ENCODE assay signal across 28 cellular contexts in the genomic region with DNA sequence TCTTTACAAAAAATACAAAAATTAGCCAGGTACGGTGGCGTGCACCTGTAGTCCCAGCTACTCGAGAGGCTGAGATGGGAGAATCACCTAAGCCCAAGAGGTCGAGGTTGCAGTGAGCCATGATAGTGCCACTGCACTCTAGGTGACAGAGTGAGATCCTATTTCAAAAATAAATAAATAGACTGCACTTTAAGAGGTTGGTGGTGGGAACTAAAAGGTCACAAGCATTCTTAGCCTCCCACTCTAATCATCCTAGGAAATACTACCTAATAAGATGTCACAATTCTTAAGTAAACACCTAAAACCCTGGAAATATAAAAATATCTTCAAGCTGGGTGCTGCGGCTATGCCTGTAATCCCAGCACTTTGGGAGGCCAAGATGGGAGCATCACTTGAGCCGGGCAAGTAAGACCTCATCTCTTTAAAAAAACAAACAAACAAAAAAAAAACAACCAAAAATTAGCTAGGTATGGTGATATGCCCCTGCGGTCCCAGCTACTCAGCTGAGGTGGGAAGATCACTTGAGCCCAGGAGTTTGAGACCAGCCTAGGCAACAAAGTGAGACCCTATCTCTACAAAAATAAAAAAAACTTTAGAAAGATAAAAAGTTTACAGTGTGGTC. TPM values are rescaled to one million over a fixed set of nuclear protein-coding genes. Genes with fewer than 3 reads are reported as not detected.
A peak's percentile ranks its signal among the peaks of the same experiment; 100 is the strongest.
DNase-seq lines count a peak whose midpoint lies in the region; ATAC-seq and TF ChIP-seq lines count a peak whose summit lies in the region.
"Had no signal": no experiment of that assay in that cellular context is flagged by ENCODE, and none has a peak within 500 bp of the region (broad histone marks: within the 10 kb centered on the region; RNA-seq: fewer than 3 reads in every experiment).

No MANE protein-coding gene starts in this region.

- H3K27me3 Mint-ChIP-seq in activated naive CD8-positive, alpha-beta T cell, result no peaks in the 10 kb centered on the region
- no peaks in the 10 kb centered on the region for H3K27me3 Mint-ChIP-seq in activated naive CD8-positive, alpha-beta T cell treated with anti-CD3 and anti-CD28 coated beads for 36 hours
- H3K27me3 Mint-ChIP-seq in central memory CD8-positive, alpha-beta T cell, result no peaks in the 10 kb centered on the region
- no peaks in the 10 kb centered on the region for H3K27me3 Mint-ChIP-seq in nephron (ENCODE audit: low read depth)
- H3K27me3 Mint-ChIP-seq: activated naive CD8-positive, alpha-beta T cell treated with anti-CD3 and anti-CD28 coated beads, Interleukin-2, amount 10 ng/mL, durations not matched to agents 7 days and 5 days; activated T-cell treated with anti-CD3 and anti-CD28 coated beads, Interleukin-2, amount 50 U/mL, for 24 hours; stimulated activated naive CD8-positive, alpha-beta T cell treated with anti-CD3 and anti-CD28 coated beads, Interleukin-15, Interleukin-2, amounts not matched to agents 100 ng/mL and 50 ng/mL, for 24 hours had no signal

- no peaks in the 10 kb centered on the region for H3K9me3 Mint-ChIP-seq in activated naive CD8-positive, alpha-beta T cell (ENCODE audit: low read depth)
- no peaks in the 10 kb centered on the region for H3K9me3 Mint-ChIP-seq in activated naive CD8-positive, alpha-beta T cell treated with anti-CD3 and anti-CD28 coated beads for 36 hours
- H3K9me3 Mint-ChIP-seq in central memory CD8-positive, alpha-beta T cell, result no peaks in the 10 kb centered on the region
- no peaks in the 10 kb centered on the region for H3K9me3 Mint-ChIP-seq in nephron
- H3K9me3 Mint-ChIP-seq: activated naive CD8-positive, alpha-beta T cell treated with anti-CD3 and anti-CD28 coated beads, Interleukin-2, amount 10 ng/mL, durations not matched to agents 7 days and 5 days; activated T-cell treated with anti-CD3 and anti-CD28 coated beads, Interleukin-2, amount 50 U/mL, for 24 hours; H9; stimulated activated naive CD8-positive, alpha-beta T cell treated with anti-CD3 and anti-CD28 coated beads, Interleukin-15, Interleukin-2, amounts not matched to agents 100 ng/mL and 50 ng/mL, for 24 hours had no signal

- no peak for TF ChIP-seq POLR2A in suprapubic skin (IDR thresholded peaks at IDR 0.05)

- no peak for ATAC-seq in central memory CD8-positive, alpha-beta T cell (replicated peaks; ENCODE audit: extremely low read depth, poor library complexity, severe bottlenecking)
- ATAC-seq in GM19397 (IDR thresholded peaks at IDR 0.05; ENCODE audit: unreplicated experiment) (no peak), left cardiac atrium (no peak)
- ATAC-seq: left colon, pancreas, right cardiac atrium, upper lobe of right lung had no signal

- intact Hi-C loops in left cardiac atrium (cut with DNase I), result loop anchor here in 1 of 2 donors (10.0 kb wide), 2 partner anchors 63 to 163 kb away; partner anchors contain the start of genes CASQ1 and IGSF8

- TF ChIP-seq CTCF in nephron (IDR thresholded peaks at IDR 0.05; ENCODE audit: unreplicated experiment in 3 of 3), result no peak
- no peak for TF ChIP-seq CTCF in suprapubic skin (IDR thresholded peaks at IDR 0.05)

- DNase-seq in activated naive CD8-positive, alpha-beta T cell treated with anti-CD3 and anti-CD28 coated beads for 36 hours, result no peak
- no peak for DNase-seq in central memory CD8-positive, alpha-beta T cell (ENCODE audit: low spot score in 2 of 2)
- DNase-seq in suprapubic skin (ENCODE audit: low spot score in 2 of 2) (no peak), left cardiac atrium (no peak)
- DNase-seq in activated CD4-positive, alpha-beta T cell treated with anti-CD3 and anti-CD28 coated beads for 1 hour, result no peak
- DNase-seq: activated naive CD8-positive, alpha-beta T cell treated with anti-CD3 and anti-CD28 coated beads, Interleukin-2, amount 10 ng/mL, durations not matched to agents 7 days and 5 days; activated T-cell treated with anti-CD3 and anti-CD28 coated beads, Interleukin-2, amount 50 U/mL, for 24 hours; Caco-2; cerebellar nuclear complex; H9; head of caudate nucleus; Kasumi-1; left colon; mesenchymal stem cell; NCI-H1694; NCI-H2171 treated with DMSO at 0.1 percent for 48 hours; NCI-H526; pancreas; right cardiac atrium; upper lobe of right lung had no signal

- H3K4me1 ChIP-seq in suprapubic skin, result peaks cover 57% of the 10 kb centered on the region
- H3K4me1 ChIP-seq: Caco-2 had no signal

- H3K27ac Mint-ChIP-seq in activated naive CD8-positive, alpha-beta T cell, result peak overlapping the region; percentile 87
- H3K27ac Mint-ChIP-seq in activated naive CD8-positive, alpha-beta T cell treated with anti-CD3 and anti-CD28 coated beads for 36 hours, result no peak overlapping the region
- no peak overlapping the region for H3K27ac Mint-ChIP-seq in central memory CD8-positive, alpha-beta T cell (ENCODE audit: low read depth)
- peak overlapping the region; percentile 76 to 100 (median 92) for H3K27ac Mint-ChIP-seq in nephron
- H3K27ac Mint-ChIP-seq: activated naive CD8-positive, alpha-beta T cell treated with anti-CD3 and anti-CD28 coated beads, Interleukin-2, amount 10 ng/mL, durations not matched to agents 7 days and 5 days had no signal

- H3K9me3 ChIP-seq in suprapubic skin, result no peaks in the 10 kb centered on the region
- H3K9me3 ChIP-seq: BLaER1, Caco-2, pancreas, SJSA1, upper lobe of right lung had no signal

- H3K27me3 ChIP-seq in suprapubic skin, result no peaks in the 10 kb centered on the region
- H3K27me3 ChIP-seq: BLaER1, pancreas, SJSA1, upper lobe of right lung had no signal

- H3K4me1 Mint-ChIP-seq in activated naive CD8-positive, alpha-beta T cell (ENCODE audit: low read depth), result peaks cover 50% of the 10 kb centered on the region
- H3K4me1 Mint-ChIP-seq in activated naive CD8-positive, alpha-beta T cell treated with anti-CD3 and anti-CD28 coated beads for 36 hours, result peaks cover 47% of the 10 kb centered on the region
- H3K4me1 Mint-ChIP-seq in central memory CD8-positive, alpha-beta T cell, result peaks cover 49% of the 10 kb centered on the region
- H3K4me1 Mint-ChIP-seq in nephron, result peaks cover 45% of the 10 kb centered on the region

- peaks cover 4% of the 10 kb centered on the region for H3K36me3 ChIP-seq in suprapubic skin
- H3K36me3 ChIP-seq: pancreas had no signal

- no peak overlapping the region for H3K27ac ChIP-seq in suprapubic skin
- H3K27ac ChIP-seq: BLaER1, epithelial cell of prostate, HL-60, pancreas, SJSA1, upper lobe of right lung had no signal

- WGBS in suprapubic skin, result 88% methylated on average over 7 of the region's 7 CpGs

- H3K4me3 ChIP-seq in suprapubic skin, result no peak overlapping the region
- H3K4me3 ChIP-seq: BLaER1, pancreas, SJSA1, upper lobe of right lung had no signal

- H3K4me3 Mint-ChIP-seq in activated naive CD8-positive, alpha-beta T cell, result no peak overlapping the region
- H3K4me3 Mint-ChIP-seq in activated naive CD8-positive, alpha-beta T cell treated with anti-CD3 and anti-CD28 coated beads for 36 hours, result no peak overlapping the region
- H3K4me3 Mint-ChIP-seq in central memory CD8-positive, alpha-beta T cell, result peak overlapping the region; percentile 10
- H3K4me3 Mint-ChIP-seq in nephron, result peak overlapping the region; percentile 32 to 38 (median 37)
- H3K4me3 Mint-ChIP-seq: activated naive CD8-positive, alpha-beta T cell treated with anti-CD3 and anti-CD28 coated beads, Interleukin-2, amount 10 ng/mL, durations not matched to agents 7 days and 5 days; activated T-cell treated with anti-CD3 and anti-CD28 coated beads, Interleukin-2, amount 50 U/mL, for 24 hours had no signal

- no peak for TF ChIP-seq EP300 in suprapubic skin (IDR thresholded peaks at IDR 0.05)

- H3K36me3 Mint-ChIP-seq in activated naive CD8-positive, alpha-beta T cell, result peaks cover 9% of the 10 kb centered on the region
- H3K36me3 Mint-ChIP-seq in activated naive CD8-positive, alpha-beta T cell treated with anti-CD3 and anti-CD28 coated beads for 36 hours, result peaks cover 25% of the 10 kb centered on the region
- H3K36me3 Mint-ChIP-seq in central memory CD8-positive, alpha-beta T cell (ENCODE audit: insufficient read depth), result peaks cover 33% of the 10 kb centered on the region
- H3K36me3 Mint-ChIP-seq in nephron (ENCODE audit: low read depth), result peaks cover 9% of the 10 kb centered on the region

RNA-seq across cellular contexts. Expression of gene DCAF8, which starts 4.1 kb away (rescaled TPM):
- total RNA-seq in activated naive CD8-positive, alpha-beta T cell treated with anti-CD3 and anti-CD28 coated beads for 36 hours, result 10 to 100 TPM; 86.9 to 94.1 TPM
- 100 to 1,000 TPM in 3 of 4 donors, 10 to 100 TPM in 1; 98.3 to 402 (median 125) TPM for total RNA-seq in suprapubic skin
- total RNA-seq in left cardiac atrium, result 100 to 1,000 TPM in 1 of 2 donors, 10 to 100 TPM in 1; 98.5 to 121 TPM

RNA-seq across cellular contexts. Expression of gene PEX19, which starts 26.6 kb away (rescaled TPM):
- 10 to 100 TPM; 49.8 to 52.1 TPM for total RNA-seq in activated naive CD8-positive, alpha-beta T cell treated with anti-CD3 and anti-CD28 coated beads for 36 hours
- total RNA-seq in suprapubic skin (10 to 100 TPM; 36.3 to 47.3 (median 45.0) TPM), left cardiac atrium (10 to 100 TPM; 91.1 to 92.6 TPM)

RNA-seq across cellular contexts. Expression of gene PEA15, which starts 53.1 kb away (rescaled TPM):
- total RNA-seq in activated naive CD8-positive, alpha-beta T cell treated with anti-CD3 and anti-CD28 coated beads for 36 hours, result 10 to 100 TPM; 51.7 to 57.4 TPM
- 10 to 100 TPM; 51.0 to 82.6 (median 61.5) TPM for total RNA-seq in suprapubic skin
- total RNA-seq in left cardiac atrium, result 100 to 1,000 TPM; 188 to 189 TPM

Comparison
In these comparisons a context has a peak if more than half of its experiments do, and no peak if none do; other contexts are left out.
1. H3K27ac Mint-ChIP-seq: peak in activated naive CD8-positive, alpha-beta T cell (single experiment) and nephron (3 of 3); none in activated naive CD8-positive, alpha-beta T cell treated with anti-CD3 and anti-CD28 coated beads for 36 hours (single experiment) and central memory CD8-positive, alpha-beta T cell (single experiment).
2. H3K4me3 Mint-ChIP-seq: peak in central memory CD8-positive, alpha-beta T cell (single experiment) and nephron (3 of 3); none in activated naive CD8-positive, alpha-beta T cell (single experiment) and activated naive CD8-positive, alpha-beta T cell treated with anti-CD3 and anti-CD28 coated beads for 36 hours (single experiment).